In genomic region chr14:96052541-96053105, GRCh38 we compare ENCODE assay signal across 1 cellular context.
TF ChIP-seq lines count a peak whose summit lies in the region.

No MANE protein-coding gene starts in this region.

TF ChIP-seq in HepG2, 621 proteins besides CTCF, POLR2A, EP300 and RAD21 (continued from another document):
- TF ChIP-seq ZBTB34 (CRISPR knock-in tag; IDR thresholded peaks at IDR 0.05) (no peak), DMAP1 (CRISPR knock-in tag; IDR thresholded peaks at IDR 0.05) (no peak), CEBPB (IDR thresholded peaks at IDR 0.05; ENCODE audit: borderline replicate concordance, low read depth, low read length) (no peak), HOXD1 (CRISPR knock-in tag; IDR thresholded peaks at IDR 0.05) (no peak), CAMTA2 (CRISPR knock-in tag; IDR thresholded peaks at IDR 0.05; ENCODE audit: borderline replicate concordance) (no peak), ZNF790 (CRISPR knock-in tag; IDR thresholded peaks at IDR 0.05; ENCODE audit: borderline replicate concordance) (no peak), RAD51 (IDR thresholded peaks at IDR 0.05; ENCODE audit: borderline replicate concordance) (no peak), ZNF580 (CRISPR knock-in tag; IDR thresholded peaks at IDR 0.05; ENCODE audit: borderline replicate concordance, low read depth) (no peak), RXRB (CRISPR knock-in tag; IDR thresholded peaks at IDR 0.05; ENCODE audit: borderline replicate concordance) (no peak), CENPX (CRISPR knock-in tag; IDR thresholded peaks at IDR 0.05) (no peak), ZNF235 (CRISPR knock-in tag; IDR thresholded peaks at IDR 0.05; ENCODE audit: borderline replicate concordance) (no peak), ZBTB37 (CRISPR knock-in tag; IDR thresholded peaks at IDR 0.05) (no peak)
